10 cellular contexts compared by ENCODE assay signal in the genomic region with DNA sequence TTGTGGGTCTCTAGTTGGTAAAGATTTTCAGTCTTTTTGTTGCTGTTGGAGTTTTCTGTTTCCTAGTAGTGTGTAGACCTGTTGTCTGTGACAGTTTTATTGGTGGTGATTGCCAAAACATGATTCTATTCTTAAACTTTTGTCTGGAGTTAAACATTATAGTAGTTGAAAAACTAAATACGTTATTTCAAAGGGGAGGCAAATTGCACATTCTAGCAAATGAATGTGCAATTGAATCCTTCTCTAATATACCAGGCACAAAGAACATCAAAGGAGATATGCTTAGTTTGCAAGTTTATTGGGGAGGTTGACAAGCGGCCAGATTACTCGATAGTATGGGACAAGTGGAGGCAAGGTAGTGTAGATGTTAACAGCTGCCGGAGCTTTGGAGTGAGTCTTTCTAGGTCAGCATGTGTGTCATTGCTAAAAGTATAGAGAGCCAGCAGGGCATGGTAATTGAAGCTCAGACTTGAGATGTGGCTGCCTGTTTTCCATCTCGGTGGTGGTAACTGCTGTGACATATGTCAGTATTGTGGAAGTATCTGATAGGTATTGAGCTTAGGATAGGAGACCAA.
DNase-seq lines count a peak whose midpoint lies in the region; ATAC-seq and TF ChIP-seq lines count a peak whose summit lies in the region.
"Had no signal": no experiment of that assay in that cellular context is flagged by ENCODE, and none has a peak within 500 bp of the region (broad histone marks: within the 10 kb centered on the region; RNA-seq: fewer than 3 reads in every experiment).

No MANE protein-coding gene starts in this region.

- H3K36me3 ChIP-seq in RWPE2 (ENCODE audit: low read depth) (peaks cover 83% of the 10 kb centered on the region), neutrophil (peaks cover 16% of the 10 kb centered on the region)

- no peak for DNase-seq in RWPE2 (ENCODE audit: low spot score)
- peak; percentile 58 for DNase-seq in epithelial cell of prostate (ENCODE audit: low read depth, low spot score)
- no peak for DNase-seq in HCEC 1CT
- DNase-seq: midbrain, NCI-H1048 had no signal

- H3K9me3 ChIP-seq in RWPE2 (ENCODE audit: severe bottlenecking): no peaks in the 10 kb centered on the region
- no peaks in the 10 kb centered on the region for H3K9me3 ChIP-seq in neutrophil

- H3K4me3 ChIP-seq in RWPE2 (ENCODE audit: severe bottlenecking) (no peak overlapping the region), neutrophil (ENCODE audit: low read depth in 1 of 2, low read length in 1 of 2) (no peak overlapping the region)

- ATAC-seq in RWPE2 (ENCODE audit: low read depth) (peak; percentile 1; the same call in 2 of the 3 replicates), GM21526 (IDR thresholded peaks at IDR 0.05; ENCODE audit: low FRiP score, unreplicated experiment) (no peak), GM21529 (IDR thresholded peaks at IDR 0.05; ENCODE audit: unreplicated experiment) (no peak), HG02678 (IDR thresholded peaks at IDR 0.05; ENCODE audit: unreplicated experiment) (no peak)

- H3K27ac ChIP-seq in C4-2B (peak overlapping the region; percentile 47; the same call in 1 of the 2 replicates), RWPE2 (ENCODE audit: poor library complexity, severe bottlenecking) (peak overlapping the region; percentile 86), epithelial cell of prostate (peak overlapping the region; percentile 90), neutrophil (peak overlapping the region; percentile 79)

- H3K27me3 ChIP-seq in RWPE2 (ENCODE audit: insufficient read depth, poor library complexity, severe bottlenecking) (no peaks in the 10 kb centered on the region), neutrophil (no peaks in the 10 kb centered on the region)

- H3K4me1 ChIP-seq in RWPE2 (ENCODE audit: insufficient read depth, poor library complexity, severe bottlenecking) (peaks cover 64% of the 10 kb centered on the region), neutrophil (ENCODE audit: control insufficient read depth in 1 of 2, insufficient read depth in 1 of 2, low read depth in 1 of 2, low read length in 1 of 2) (peaks cover 55 to 59% of the 10 kb centered on the region in 2 experiments)

- no peak for TF ChIP-seq CTCF in C4-2B (conservative IDR thresholded peaks at IDR 0.05)
- TF ChIP-seq CTCF in RWPE2 (IDR thresholded peaks at IDR 0.05; ENCODE audit: poor library complexity, severe bottlenecking): no peak
- TF ChIP-seq CTCF in neutrophil (IDR thresholded peaks at IDR 0.05): no peak
